In genomic region chr9:34603610-34604231, GRCh38 we compare ENCODE assay signal across 8 cellular contexts. TPM values are rescaled to one million over a fixed set of nuclear protein-coding genes. Genes with fewer than 3 reads are reported as not detected.
A peak's percentile ranks its signal among the peaks of the same experiment; 100 is the strongest.
DNase-seq lines count a peak whose midpoint lies in the region; ATAC-seq, FAIRE-seq and TF ChIP-seq lines count a peak whose summit lies in the region.

No MANE protein-coding gene starts in this region.

- H3K36me3 Mint-ChIP-seq in activated T-helper 1 cell treated with anti-CD3 and anti-CD28 coated beads, Interleukin-12 subunit alpha, Interleukin-12 subunit beta, Interleukin-2, Interleukin-4 antibody, amounts not matched to agents 30 ng/mL and 10 ng/mL and 1 ng/mL, durations not matched to agents 14 hours and 24 hours and 36 hours (ENCODE audit: low read depth): no peaks in the 10 kb centered on the region

- DNase-seq in Ammon's horn (ENCODE audit: low spot score): peak; percentile 90
- peak; percentile 75 for DNase-seq in GM19239 (ENCODE audit: insufficient read length, low spot score)
- DNase-seq in Kasumi-1 (lab: John Stamatoyannopoulos, UW): peak; percentile 73 to 79
- peak; percentile 68 for DNase-seq in RKO (ENCODE audit: low spot score)
- peak; percentile 68 for DNase-seq in activated T-helper 1 cell treated with anti-CD3 and anti-CD28 coated beads, Interleukin-12 subunit alpha, Interleukin-12 subunit beta, Interleukin-2, Interleukin-4 antibody, amounts not matched to agents 30 ng/mL and 10 ng/mL and 1 ng/mL, durations not matched to agents 14 hours and 24 hours and 36 hours (ENCODE audit: low spot score)
- DNase-seq in fibroblast of the conjunctiva (ENCODE audit: low read depth): peak; percentile 44
- DNase-seq in non-pigmented ciliary epithelial cell (ENCODE audit: low read depth): peak; percentile 10
- DNase-seq in thoracic aorta (ENCODE audit: low spot score): peak; percentile 49

- FAIRE-seq in GM19239 (lab: Jason Lieb, UNC): peak; percentile 94

- no peak overlapping the region for H3K4me3 Mint-ChIP-seq in activated T-helper 1 cell treated with anti-CD3 and anti-CD28 coated beads, Interleukin-12 subunit alpha, Interleukin-12 subunit beta, Interleukin-2, Interleukin-4 antibody, amounts not matched to agents 30 ng/mL and 10 ng/mL and 1 ng/mL, durations not matched to agents 14 hours and 24 hours and 36 hours

- no peak overlapping the region for H3K4me3 ChIP-seq in thoracic aorta

- ATAC-seq in thoracic aorta (ENCODE audit: insufficient number of reproducible peaks, low FRiP score, low read depth): peak; percentile 81

- intact Hi-C loops in activated T-helper 1 cell treated with anti-CD3 and anti-CD28 coated beads, Interleukin-12 subunit alpha, Interleukin-12 subunit beta, Interleukin-2, Interleukin-4 antibody, amounts not matched to agents 30 ng/mL and 10 ng/mL and 1 ng/mL, durations not matched to agents 14 hours and 24 hours and 36 hours (cut with micrococcal nuclease): loop anchor here (1.0 to 5.0 kb wide), 5 partner anchors 34 to 103 kb away; partner anchors contain the start of genes ENHO and SIGMAR1

- peaks cover 11% of the 10 kb centered on the region for H3K27me3 Mint-ChIP-seq in activated T-helper 1 cell treated with anti-CD3 and anti-CD28 coated beads, Interleukin-12 subunit alpha, Interleukin-12 subunit beta, Interleukin-2, Interleukin-4 antibody, amounts not matched to agents 30 ng/mL and 10 ng/mL and 1 ng/mL, durations not matched to agents 14 hours and 24 hours and 36 hours (ENCODE audit: insufficient read depth)

- H3K27ac Mint-ChIP-seq in activated T-helper 1 cell treated with anti-CD3 and anti-CD28 coated beads, Interleukin-12 subunit alpha, Interleukin-12 subunit beta, Interleukin-2, Interleukin-4 antibody, amounts not matched to agents 30 ng/mL and 10 ng/mL and 1 ng/mL, durations not matched to agents 14 hours and 24 hours and 36 hours: no peak overlapping the region

- H3K9me3 Mint-ChIP-seq in activated T-helper 1 cell treated with anti-CD3 and anti-CD28 coated beads, Interleukin-12 subunit alpha, Interleukin-12 subunit beta, Interleukin-2, Interleukin-4 antibody, amounts not matched to agents 30 ng/mL and 10 ng/mL and 1 ng/mL, durations not matched to agents 14 hours and 24 hours and 36 hours: no peaks in the 10 kb centered on the region

- H3K36me3 ChIP-seq in thoracic aorta: no peaks in the 10 kb centered on the region

- no peaks in the 10 kb centered on the region for H3K27me3 ChIP-seq in thoracic aorta (replicated peaks; ENCODE audit: insufficient read depth)

- H3K27ac ChIP-seq in thoracic aorta: no peak overlapping the region

- TF ChIP-seq CTCF in thoracic aorta (IDR thresholded peaks at IDR 0.05): peak; percentile 91

- no peaks in the 10 kb centered on the region for H3K4me1 ChIP-seq in thoracic aorta (ENCODE audit: control insufficient read depth in 1 of 2, low read depth in 2 of 2)

- H3K9me3 ChIP-seq in thoracic aorta: no peaks in the 10 kb centered on the region

- no peaks in the 10 kb centered on the region for H3K4me1 Mint-ChIP-seq in activated T-helper 1 cell treated with anti-CD3 and anti-CD28 coated beads, Interleukin-12 subunit alpha, Interleukin-12 subunit beta, Interleukin-2, Interleukin-4 antibody, amounts not matched to agents 30 ng/mL and 10 ng/mL and 1 ng/mL, durations not matched to agents 14 hours and 24 hours and 36 hours (ENCODE audit: low read depth)

RNA-seq across cellular contexts. Expression of gene RPP25L, which starts 8.2 kb away (rescaled TPM):
- total RNA-seq in activated T-helper 1 cell treated with anti-CD3 and anti-CD28 coated beads, Interleukin-12 subunit alpha, Interleukin-12 subunit beta, Interleukin-2, Interleukin-4 antibody, amounts not matched to agents 30 ng/mL and 10 ng/mL and 1 ng/mL, durations not matched to agents 14 hours and 24 hours and 36 hours: 37.5 and 40.2 TPM in 2 replicates
- 1 to 10 TPM; 5.5 to 8.7 TPM for total RNA-seq in thoracic aorta

RNA-seq across cellular contexts. Expression of gene CNTFR, which starts 14.2 kb away (rescaled TPM):
- not detected in 2 replicates for total RNA-seq in activated T-helper 1 cell treated with anti-CD3 and anti-CD28 coated beads, Interleukin-12 subunit alpha, Interleukin-12 subunit beta, Interleukin-2, Interleukin-4 antibody, amounts not matched to agents 30 ng/mL and 10 ng/mL and 1 ng/mL, durations not matched to agents 14 hours and 24 hours and 36 hours
- total RNA-seq in thoracic aorta: 10 to 100 TPM in 1 of 2 donors, 1 to 10 TPM in 1; 8.7 to 13.7 TPM

RNA-seq across cellular contexts. Expression of gene DCTN3, which starts 16.6 kb away (rescaled TPM):
- total RNA-seq in activated T-helper 1 cell treated with anti-CD3 and anti-CD28 coated beads, Interleukin-12 subunit alpha, Interleukin-12 subunit beta, Interleukin-2, Interleukin-4 antibody, amounts not matched to agents 30 ng/mL and 10 ng/mL and 1 ng/mL, durations not matched to agents 14 hours and 24 hours and 36 hours: 59.3 and 62.2 TPM in 2 replicates
- total RNA-seq in thoracic aorta: 10 to 100 TPM; 48.1 to 70.4 TPM

RNA-seq across cellular contexts. Expression of gene ARID3C, which starts 25.1 kb away (rescaled TPM):
- total RNA-seq in activated T-helper 1 cell treated with anti-CD3 and anti-CD28 coated beads, Interleukin-12 subunit alpha, Interleukin-12 subunit beta, Interleukin-2, Interleukin-4 antibody, amounts not matched to agents 30 ng/mL and 10 ng/mL and 1 ng/mL, durations not matched to agents 14 hours and 24 hours and 36 hours: 0.23 TPM in 1 of 2 replicates, not detected in the other
- total RNA-seq in thoracic aorta: not detected

RNA-seq across cellular contexts. Expression of gene SIGMAR1, which starts 33.9 kb away (rescaled TPM):
- total RNA-seq in activated T-helper 1 cell treated with anti-CD3 and anti-CD28 coated beads, Interleukin-12 subunit alpha, Interleukin-12 subunit beta, Interleukin-2, Interleukin-4 antibody, amounts not matched to agents 30 ng/mL and 10 ng/mL and 1 ng/mL, durations not matched to agents 14 hours and 24 hours and 36 hours: 128 and 130 TPM in 2 replicates
- 100 to 1,000 TPM in 1 of 2 donors, 10 to 100 TPM in 1; 77.0 to 131 TPM for total RNA-seq in thoracic aorta

Comparison
In these comparisons a context has a peak if more than half of its experiments do, and no peak if none do; other contexts are left out.
1. DNase-seq: peak in every context shown above with its lines; median percentile 90 in Ammon's horn; 76 in Kasumi-1; 75 in GM19239; 68 in RKO; 68 in activated T-helper 1 cell treated with anti-CD3 and anti-CD28 coated beads, Interleukin-12 subunit alpha, Interleukin-12 subunit beta, Interleukin-2, Interleukin-4 antibody, amounts not matched to agents 30 ng/mL and 10 ng/mL and 1 ng/mL, durations not matched to agents 14 hours and 24 hours and 36 hours; 49 in thoracic aorta; 44 in fibroblast of the conjunctiva; 10 in non-pigmented ciliary epithelial cell.